ENCODE assay signal across 24 cellular contexts in the genomic region with DNA sequence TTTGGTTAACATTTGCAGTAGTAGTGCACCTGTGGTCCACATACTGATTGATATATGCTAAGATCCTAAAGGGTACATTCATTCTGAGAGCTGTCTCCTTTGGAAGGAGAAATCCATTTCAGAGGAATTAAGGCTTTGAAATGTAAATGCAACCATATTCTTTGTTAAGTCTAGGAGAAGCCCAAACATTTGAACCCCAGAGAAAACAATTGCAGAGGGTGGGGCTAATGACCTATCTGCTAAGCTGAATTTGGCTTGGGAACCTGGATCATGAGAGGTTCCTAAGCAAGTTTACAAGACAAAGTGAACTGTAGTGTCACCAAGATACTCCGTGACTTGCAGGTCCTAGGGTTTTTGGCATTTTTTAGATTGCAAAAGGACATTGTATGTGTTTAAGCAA.
"Had no signal": no experiment of that assay in that cellular context is flagged by ENCODE, and none has a peak within 500 bp of the region (broad histone marks: within the 10 kb centered on the region; RNA-seq: fewer than 3 reads in every experiment).

No MANE protein-coding gene starts in this region.

- H3K9me3 ChIP-seq: left ventricle myocardium inferior, ovary, right atrium auricular region, right lobe of liver, tibial nerve, uterus had no signal

- H3K36me3 Mint-ChIP-seq: mesothelial cell of epicardium, naive B cell, natural killer cell, type B pancreatic cell had no signal

- H3K4me3 Mint-ChIP-seq: mesothelial cell of epicardium; naive B cell; natural killer cell; nephron progenitor cell; stimulated activated memory B cell treated with anti-CD40 and anti-IgM and Interleukin-4, amounts not matched to agents 10 μg/mL and 1 μg/mL and 100 μg/mL, for 72 hours; stimulated activated naive CD8-positive, alpha-beta T cell treated with anti-CD3 and anti-CD28 coated beads, Interleukin-15, amount 100 ng/mL, for 72 hours; type B pancreatic cell had no signal

- H3K4me2 ChIP-seq: smooth muscle cell had no signal

- H3K27ac Mint-ChIP-seq: mesothelial cell of epicardium; naive B cell; natural killer cell; nephron progenitor cell; progenitor cell of endocrine pancreas; stimulated activated memory B cell treated with anti-CD40 and anti-IgM and Interleukin-4, amounts not matched to agents 10 μg/mL and 1 μg/mL and 100 μg/mL, for 72 hours; stimulated activated naive CD8-positive, alpha-beta T cell treated with anti-CD3 and anti-CD28 coated beads, Interleukin-15, amount 100 ng/mL, for 72 hours; type B pancreatic cell had no signal

- H3K4me1 Mint-ChIP-seq: mesothelial cell of epicardium; naive B cell; natural killer cell; nephron progenitor cell; stimulated activated memory B cell treated with anti-CD40 and anti-IgM and Interleukin-4, amounts not matched to agents 10 μg/mL and 1 μg/mL and 100 μg/mL, for 72 hours; stimulated activated naive CD8-positive, alpha-beta T cell treated with anti-CD3 and anti-CD28 coated beads, Interleukin-15, amount 100 ng/mL, for 72 hours had no signal

- DNase-seq: islet precursor cell; left ventricle myocardium inferior; mesendoderm; naive B cell; natural killer cell; nephron progenitor cell; ovary; right lobe of liver; stimulated activated CD4-positive, alpha-beta T cell treated with anti-CD3 and anti-CD28 coated beads, Interleukin-1b, Interleukin-23, amount 100 ng/mL, for 48 hours; stimulated activated CD4-positive, alpha-beta T cell treated with anti-CD3 and anti-CD28 coated beads, Interleukin-2, amount 100 ng/mL, for 48 hours; stimulated activated CD4-positive, alpha-beta T cell treated with anti-CD3 and anti-CD28 coated beads, Interleukin-4, amount 100 ng/mL, for 4 hours; stimulated activated CD8-positive, alpha-beta memory T cell treated with anti-CD3 and anti-CD28 coated beads, Interleukin-4, amount 100 ng/mL, for 48 hours; stimulated activated naive CD4-positive, alpha-beta T cell treated with Interleukin-2 at 50 U/mL for 16 hours; stimulated activated naive CD8-positive, alpha-beta T cell treated with anti-CD3 and anti-CD28 coated beads, Interleukin-15, amount 100 ng/mL, for 72 hours; substantia nigra; uterus had no signal

- ATAC-seq: natural killer cell; right lobe of liver; stimulated activated memory B cell treated with anti-CD40 and anti-IgM and Interleukin-4, amounts not matched to agents 10 μg/mL and 1 μg/mL and 100 μg/mL, for 72 hours; stimulated activated naive CD8-positive, alpha-beta T cell treated with anti-CD3 and anti-CD28 coated beads, Interleukin-15, amount 100 ng/mL, for 72 hours had no signal

- H3K27me3 Mint-ChIP-seq: naive B cell; progenitor cell of endocrine pancreas; stimulated activated memory B cell treated with anti-CD40 and anti-IgM and Interleukin-4, amounts not matched to agents 10 μg/mL and 1 μg/mL and 100 μg/mL, for 72 hours; stimulated activated naive CD8-positive, alpha-beta T cell treated with anti-CD3 and anti-CD28 coated beads, Interleukin-15, amount 100 ng/mL, for 72 hours; type B pancreatic cell had no signal

- H3K4me3 ChIP-seq: left ventricle myocardium inferior, lung, ovary, right atrium auricular region, right lobe of liver, smooth muscle cell, tibial nerve, uterus had no signal

- H3K9me3 Mint-ChIP-seq: naive B cell; natural killer cell; stimulated activated memory B cell treated with anti-CD40 and anti-IgM and Interleukin-4, amounts not matched to agents 10 μg/mL and 1 μg/mL and 100 μg/mL, for 72 hours; stimulated activated naive CD8-positive, alpha-beta T cell treated with anti-CD3 and anti-CD28 coated beads, Interleukin-15, amount 100 ng/mL, for 72 hours; type B pancreatic cell had no signal

- H3K27ac ChIP-seq: left ventricle myocardium inferior, ovary, right atrium auricular region, right lobe of liver, tibial nerve, uterus had no signal

- H3K27me3 ChIP-seq: ovary, right atrium auricular region, right lobe of liver, tibial nerve, uterus had no signal

- H3K4me1 ChIP-seq: left ventricle myocardium inferior, right atrium auricular region, right lobe of liver, tibial nerve, uterus had no signal

- H3K36me3 ChIP-seq: left ventricle myocardium inferior, ovary, right atrium auricular region, right lobe of liver, tibial nerve, uterus had no signal
